ENCODE assay signal across 18 cellular contexts in genomic region chr11:121472310-121472709, GRCh38. TPM values are rescaled to one million over a fixed set of nuclear protein-coding genes. Genes with fewer than 3 reads are reported as not detected.
DNase-seq lines count a peak whose midpoint lies in the region; ATAC-seq, FAIRE-seq and TF ChIP-seq lines count a peak whose summit lies in the region.
"Had no signal": no experiment of that assay in that cellular context is flagged by ENCODE, and none has a peak within 500 bp of the region (broad histone marks: within the 10 kb centered on the region; RNA-seq: fewer than 3 reads in every experiment).

No MANE protein-coding gene starts in this region.

- H3K4me1 ChIP-seq in A673 (ENCODE audit: insufficient read depth, low read length, poor library complexity, severe bottlenecking): peaks cover 3% of the 10 kb centered on the region
- H3K4me1 ChIP-seq: testis had no signal

- H3K4me1 Mint-ChIP-seq in CD4-positive, alpha-beta T cell (ENCODE audit: low read depth): peaks cover 91% of the 10 kb centered on the region
- peaks cover 86% of the 10 kb centered on the region for H3K4me1 Mint-ChIP-seq in activated naive CD8-positive, alpha-beta T cell treated with anti-CD3 and anti-CD28 coated beads for 36 hours
- peaks cover 78 to 89% of the 10 kb centered on the region in 2 donors for H3K4me1 Mint-ChIP-seq in natural killer cell treated with Interleukin-12 subunit alpha and Interleukin-12 subunit beta and Interleukin-15 and Interleukin-18, amount 100 ng/mL, for 72 hours (ENCODE audit: low read depth in 2 of 2)

- TF ChIP-seq POLR2A in GM12891 (IDR thresholded peaks at IDR 0.05; ENCODE audit: low read depth, low read length): no peak

- DNase-seq in CD4-positive, alpha-beta T cell: no peak
- DNase-seq in GM12891 (ENCODE audit: insufficient read length, low spot score) (no peak), HK-2 (ENCODE audit: unreplicated experiment) (no peak), NCI-H748 treated with DMSO at 0.1 percent for 48 hours (lab: John Stamatoyannopoulos, UW) (no peak), A673 (ENCODE audit: low spot score) (no peak)
- no peak for DNase-seq in activated naive CD8-positive, alpha-beta T cell treated with anti-CD3 and anti-CD28 coated beads for 36 hours
- DNase-seq in natural killer cell treated with Interleukin-12 subunit alpha and Interleukin-12 subunit beta and Interleukin-15 and Interleukin-18, amount 100 ng/mL, for 72 hours (ENCODE audit: low spot score): peak; percentile 77
- DNase-seq: activated CD4-positive, CD25-positive, alpha-beta regulatory T cell treated with anti-CD3 and anti-CD28 coated beads, Interleukin-2, amount 50 U/mL, for 72 hours; activated effector memory CD4-positive, alpha-beta T cell treated with Interleukin-2 at 50 U/mL for 16 hours; effector CD8-positive, alpha-beta T cell; left lung; NCI-H1105; NCI-H1930; ovary; Peyer's patch; SIG-M5; testis had no signal

- H3K4me3 ChIP-seq in A673 (ENCODE audit: low read depth, low read length, poor library complexity, severe bottlenecking): no peak overlapping the region
- H3K4me3 ChIP-seq: left lung, ovary, Peyer's patch, testis had no signal

- CTCF ChIA-PET in CD4-positive, alpha-beta T cell (lab: Charles Lee): no interaction called here
- CTCF ChIA-PET in A673 (lab: Charles Lee): no interaction called here

- peak; percentile 69 for FAIRE-seq in GM12891 (lab: Jason Lieb, UNC)
- FAIRE-seq: TTC549 had no signal

- no peak overlapping the region for H3K4me3 Mint-ChIP-seq in CD4-positive, alpha-beta T cell
- no peak overlapping the region for H3K4me3 Mint-ChIP-seq in activated naive CD8-positive, alpha-beta T cell treated with anti-CD3 and anti-CD28 coated beads for 36 hours
- peak overlapping the region; percentile 73 for H3K4me3 Mint-ChIP-seq in natural killer cell treated with Interleukin-12 subunit alpha and Interleukin-12 subunit beta and Interleukin-15 and Interleukin-18, amount 100 ng/mL, for 72 hours

- H3K27me3 ChIP-seq in CD4-positive, alpha-beta T cell (ENCODE audit: control insufficient read depth, insufficient read depth, low read length): no peaks in the 10 kb centered on the region
- H3K27me3 ChIP-seq in A673 (replicated peaks; ENCODE audit: insufficient read depth, low read depth, low read length, poor library complexity): no peaks in the 10 kb centered on the region
- H3K27me3 ChIP-seq: left lung, ovary, Peyer's patch, testis had no signal

- no peaks in the 10 kb centered on the region for H3K27me3 Mint-ChIP-seq in CD4-positive, alpha-beta T cell
- no peaks in the 10 kb centered on the region for H3K27me3 Mint-ChIP-seq in activated naive CD8-positive, alpha-beta T cell treated with anti-CD3 and anti-CD28 coated beads for 36 hours
- no peaks in the 10 kb centered on the region for H3K27me3 Mint-ChIP-seq in natural killer cell treated with Interleukin-12 subunit alpha and Interleukin-12 subunit beta and Interleukin-15 and Interleukin-18, amount 100 ng/mL, for 72 hours

- POLR2A ChIA-PET in CD4-positive, alpha-beta T cell (lab: Charles Lee): no interaction called here
- POLR2A ChIA-PET in A673 (lab: Charles Lee; ENCODE audit: low non-redundant PET): no interaction called here

- H3K36me3 Mint-ChIP-seq in CD4-positive, alpha-beta T cell (ENCODE audit: low read depth): peaks cover 88% of the 10 kb centered on the region
- H3K36me3 Mint-ChIP-seq in activated naive CD8-positive, alpha-beta T cell treated with anti-CD3 and anti-CD28 coated beads for 36 hours: peaks cover 66% of the 10 kb centered on the region
- peaks cover 6% of the 10 kb centered on the region for H3K36me3 Mint-ChIP-seq in natural killer cell treated with Interleukin-12 subunit alpha and Interleukin-12 subunit beta and Interleukin-15 and Interleukin-18, amount 100 ng/mL, for 72 hours

- H3K27ac Mint-ChIP-seq in CD4-positive, alpha-beta T cell: peak overlapping the region; percentile 76
- H3K27ac Mint-ChIP-seq in activated naive CD8-positive, alpha-beta T cell treated with anti-CD3 and anti-CD28 coated beads for 36 hours: peak overlapping the region; percentile 83
- H3K27ac Mint-ChIP-seq in natural killer cell treated with Interleukin-12 subunit alpha and Interleukin-12 subunit beta and Interleukin-15 and Interleukin-18, amount 100 ng/mL, for 72 hours: peak overlapping the region; percentile 72 to 92

- no peaks in the 10 kb centered on the region for H3K9me3 ChIP-seq in CD4-positive, alpha-beta T cell (ENCODE audit: control insufficient read depth, low read length)
- no peaks in the 10 kb centered on the region for H3K9me3 ChIP-seq in A673 (ENCODE audit: low read depth, low read length, poor library complexity, severe bottlenecking)
- H3K9me3 ChIP-seq: left lung, ovary, Peyer's patch, testis had no signal

- no peak overlapping the region for H3K27ac ChIP-seq in CD4-positive, alpha-beta T cell (ENCODE audit: low read depth, low read length)
- H3K27ac ChIP-seq in A673 (ENCODE audit: low read depth, low read length, poor library complexity, severe bottlenecking): no peak overlapping the region
- H3K27ac ChIP-seq: left lung, ovary, Peyer's patch, testis had no signal

- ATAC-seq in CD4-positive, alpha-beta T cell (ENCODE audit: poor library complexity): no peak
- peak; percentile 85 to 89 for ATAC-seq in natural killer cell treated with Interleukin-12 subunit alpha and Interleukin-12 subunit beta and Interleukin-15 and Interleukin-18, amount 100 ng/mL, for 72 hours

- no TSS peak for BruUV-seq in A673 (replicated peaks; lab: Mats Ljungman, UMichigan)

- H3K9me3 Mint-ChIP-seq in CD4-positive, alpha-beta T cell: no peaks in the 10 kb centered on the region
- peaks cover 4% of the 10 kb centered on the region for H3K9me3 Mint-ChIP-seq in activated naive CD8-positive, alpha-beta T cell treated with anti-CD3 and anti-CD28 coated beads for 36 hours
- H3K9me3 Mint-ChIP-seq in natural killer cell treated with Interleukin-12 subunit alpha and Interleukin-12 subunit beta and Interleukin-15 and Interleukin-18, amount 100 ng/mL, for 72 hours: no peaks in the 10 kb centered on the region

- H3K36me3 ChIP-seq in A673 (ENCODE audit: insufficient read depth, low read length, poor library complexity, severe bottlenecking): no peaks in the 10 kb centered on the region
- H3K36me3 ChIP-seq: ovary had no signal

- intact Hi-C loops in CD4-positive, alpha-beta T cell (cut with DNase I, micrococcal nuclease): no loop called here
- intact Hi-C loops in A673 (cut with micrococcal nuclease; ENCODE audit: unreplicated experiment): no loop called here

- TF ChIP-seq CTCF in CD4-positive, alpha-beta T cell (IDR thresholded peaks at IDR 0.05): no peak
- no peak for TF ChIP-seq CTCF in A673 (conservative IDR thresholded peaks at IDR 0.05; ENCODE audit: low read depth, low read length)

TF ChIP-seq in GM12891, 5 proteins besides CTCF, POLR2A, EP300 and RAD21:
- TF ChIP-seq POU2F2 (IDR thresholded peaks at IDR 0.05; ENCODE audit: low read depth, low read length) (no peak), POLR2AphosphoS5 (IDR thresholded peaks at IDR 0.05; ENCODE audit: low read depth, low read length) (no peak), TAF1 (IDR thresholded peaks at IDR 0.05; ENCODE audit: low read depth, low read length) (no peak), PAX5 (IDR thresholded peaks at IDR 0.05; ENCODE audit: insufficient read depth, low read length, severe bottlenecking) (no peak), SPI1 (IDR thresholded peaks at IDR 0.05; ENCODE audit: low read depth, low read length) (no peak)

RNA-seq across cellular contexts. Expression of gene SORL1, which starts 20.2 kb away (rescaled TPM):
- 100 to 1,000 TPM; 235 to 241 TPM for total RNA-seq in CD4-positive, alpha-beta T cell
- polyA plus RNA-seq in GM12891 (2012; ENCODE audit: low read depth, missing spikeins): 49.9 TPM
- total RNA-seq in activated naive CD8-positive, alpha-beta T cell treated with anti-CD3 and anti-CD28 coated beads for 36 hours: 10 to 100 TPM; 47.5 to 47.9 TPM
- 10 to 100 TPM; 26.8 to 45.5 TPM for total RNA-seq in natural killer cell treated with Interleukin-12 subunit alpha and Interleukin-12 subunit beta and Interleukin-15 and Interleukin-18, amount 100 ng/mL, for 72 hours
- total RNA-seq in A673 (2021): 0.95 and 1.2 TPM in 2 replicates

Comparison
In these comparisons a context has a peak if more than half of its experiments do, and no peak if none do; other contexts are left out.
1. RNA of gene SORL1, which starts 20.2 kb away (total RNA-seq): 235 to 241 TPM in CD4-positive, alpha-beta T cell, 47.5 to 47.9 TPM in activated naive CD8-positive, alpha-beta T cell treated with anti-CD3 and anti-CD28 coated beads for 36 hours and 26.8 to 45.5 TPM in natural killer cell treated with Interleukin-12 subunit alpha and Interleukin-12 subunit beta and Interleukin-15 and Interleukin-18, amount 100 ng/mL, for 72 hours; 0.95 to 1.2 TPM in A673; every median in the first group is over 10 times any median in the second.
2. Peak in every context shown above with its lines, with median percentiles within 50 percentile points of each other: H3K27ac Mint-ChIP-seq.